Comparison of ENCODE assay signal across 20 cellular contexts in genomic region chr22:43878079-43878795, GRCh38. TPM values are rescaled to one million over a fixed set of nuclear protein-coding genes. Genes with fewer than 3 reads are reported as not detected.
"Had no signal": no experiment of that assay in that cellular context is flagged by ENCODE, and none has a peak within 500 bp of the region (broad histone marks: within the 10 kb centered on the region; RNA-seq: fewer than 3 reads in every experiment).

No MANE protein-coding gene starts in this region.

- H3K27me3 ChIP-seq: right lobe of liver, testis, upper lobe of left lung had no signal

- H3K4me3 ChIP-seq: psoas muscle, right lobe of liver, stomach, testis, upper lobe of left lung had no signal

- H3K4me1 ChIP-seq: psoas muscle, right lobe of liver, stomach, testis, upper lobe of left lung had no signal

- H3K4me3 Mint-ChIP-seq: activated CD8-positive, alpha-beta T cell treated with anti-CD3 and anti-CD28 coated beads for 36 hours; activated T-cell treated with anti-CD3 and anti-CD28 coated beads, Interleukin-2, amount 50 U/mL, for 4 hours; natural killer cell treated with Interleukin-12 subunit alpha and Interleukin-12 subunit beta and Interleukin-15 and Interleukin-18, amount 100 ng/mL, for 72 hours had no signal

- DNase-seq: activated CD8-positive, alpha-beta T cell treated with anti-CD3 and anti-CD28 coated beads for 36 hours; activated gamma-delta T cell; activated T-cell treated with anti-CD3 and anti-CD28 coated beads, Interleukin-2, amount 50 U/mL, for 4 hours; anterior cingulate cortex; effector memory CD4-positive, alpha-beta T cell; foreskin fibroblast; mesendoderm; nucleus accumbens; SK-N-SH; stimulated activated CD4-positive, alpha-beta T cell treated with anti-CD3 and anti-CD28 coated beads, Interleukin-1b, Interleukin-23, amount 100 ng/mL, for 48 hours; stomach; T-helper 1 cell; testis; upper lobe of left lung had no signal

- H3K9ac ChIP-seq: SK-N-SH had no signal

- H3K9me3 ChIP-seq: psoas muscle, right lobe of liver, SK-N-SH, stomach, testis, upper lobe of left lung had no signal

- H3K9me3 Mint-ChIP-seq: activated CD8-positive, alpha-beta T cell treated with anti-CD3 and anti-CD28 coated beads for 36 hours; activated T-cell treated with anti-CD3 and anti-CD28 coated beads, Interleukin-2, amount 50 U/mL, for 4 hours; natural killer cell treated with Interleukin-12 subunit alpha and Interleukin-12 subunit beta and Interleukin-15 and Interleukin-18, amount 100 ng/mL, for 72 hours had no signal

- H3K27ac Mint-ChIP-seq: activated CD8-positive, alpha-beta T cell treated with anti-CD3 and anti-CD28 coated beads for 36 hours; natural killer cell treated with Interleukin-12 subunit alpha and Interleukin-12 subunit beta and Interleukin-15 and Interleukin-18, amount 100 ng/mL, for 72 hours had no signal

- H3K36me3 Mint-ChIP-seq: natural killer cell treated with Interleukin-12 subunit alpha and Interleukin-12 subunit beta and Interleukin-15 and Interleukin-18, amount 100 ng/mL, for 72 hours had no signal

- H3K27ac ChIP-seq: epithelial cell of prostate, psoas muscle, right lobe of liver, stomach, testis, upper lobe of left lung, VCaP had no signal

- H3K4me2 ChIP-seq: SK-N-SH had no signal

- H3K36me3 ChIP-seq: right lobe of liver, stomach, upper lobe of left lung had no signal

- ATAC-seq: activated CD8-positive, alpha-beta T cell treated with anti-CD3 and anti-CD28 coated beads for 36 hours; activated T-cell treated with anti-CD3 and anti-CD28 coated beads, Interleukin-2, amount 50 U/mL, for 4 hours; natural killer cell treated with Interleukin-12 subunit alpha and Interleukin-12 subunit beta and Interleukin-15 and Interleukin-18, amount 100 ng/mL, for 72 hours; psoas muscle; right lobe of liver had no signal

RNA-seq across cellular contexts. Expression of gene PNPLA5, which starts 13.6 kb away (rescaled TPM):
- total RNA-seq: activated CD8-positive, alpha-beta T cell treated with anti-CD3 and anti-CD28 coated beads for 36 hours; activated T-cell treated with anti-CD3 and anti-CD28 coated beads, Interleukin-2, amount 50 U/mL, for 4 hours; natural killer cell treated with Interleukin-12 subunit alpha and Interleukin-12 subunit beta and Interleukin-15 and Interleukin-18, amount 100 ng/mL, for 72 hours; psoas muscle; stomach; testis; upper lobe of left lung had no signal
- polyA plus RNA-seq: SK-N-SH, stomach had no signal

RNA-seq across cellular contexts. Expression of gene SULT4A1, which starts 15.9 kb away (rescaled TPM):
- total RNA-seq: activated CD8-positive, alpha-beta T cell treated with anti-CD3 and anti-CD28 coated beads for 36 hours; activated T-cell treated with anti-CD3 and anti-CD28 coated beads, Interleukin-2, amount 50 U/mL, for 4 hours; lower leg skin; natural killer cell treated with Interleukin-12 subunit alpha and Interleukin-12 subunit beta and Interleukin-15 and Interleukin-18, amount 100 ng/mL, for 72 hours; psoas muscle; upper lobe of left lung had no signal
